In the genomic region with DNA sequence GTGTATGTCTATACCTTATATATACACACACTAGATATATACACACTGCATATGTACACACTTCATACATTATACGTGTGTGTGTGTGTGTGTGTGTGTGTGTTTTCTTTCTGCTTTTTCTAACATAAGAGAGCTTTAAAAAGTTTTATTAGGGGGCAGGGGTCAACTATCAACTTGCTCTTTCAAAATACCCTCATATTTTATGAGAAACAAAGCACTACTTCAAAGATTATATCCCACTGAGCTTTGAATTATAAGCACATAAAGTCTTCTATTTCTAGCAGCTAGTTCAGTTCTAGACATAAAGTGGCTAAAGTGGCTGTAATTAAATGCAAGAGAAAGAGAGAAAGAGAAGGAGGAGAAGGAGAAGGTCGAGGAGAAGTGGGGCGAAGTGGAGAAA, we compare ENCODE assay signal across 29 cellular contexts.
"Had no signal": no experiment of that assay in that cellular context is flagged by ENCODE, and none has a peak within 500 bp of the region (broad histone marks: within the 10 kb centered on the region; RNA-seq: fewer than 3 reads in every experiment).

No MANE protein-coding gene starts in this region.

- H3K4me3 ChIP-seq: stomach, suprapubic skin, testis, thoracic aorta, thyroid gland, tibial artery, tibial nerve, transverse colon, upper lobe of left lung, upper lobe of right lung, uterus, vagina had no signal

- H3K36me3 ChIP-seq: stomach, suprapubic skin, thoracic aorta, thyroid gland, tibial artery, tibial nerve, transverse colon, upper lobe of left lung, upper lobe of right lung, uterus, vagina had no signal

- H3K27me3 ChIP-seq: stomach, suprapubic skin, testis, thyroid gland, tibial artery, tibial nerve, transverse colon, upper lobe of left lung, upper lobe of right lung, uterus, vagina had no signal

- FAIRE-seq: urothelium cell line had no signal

- H3K27ac ChIP-seq: stomach, suprapubic skin, testis, thoracic aorta, thyroid gland, tibial artery, tibial nerve, transverse colon, upper lobe of left lung, upper lobe of right lung, uterus, vagina had no signal

- H3K4me3 Mint-ChIP-seq: stimulated activated effector memory CD8-positive, alpha-beta T cell treated with anti-CD3 and anti-CD28 coated beads, Interleukin-12 subunit alpha, Interleukin-12 subunit beta, amount 100 ng/mL, for 72 hours; stimulated activated memory B cell treated with anti-CD40 and anti-IgM and Interleukin-4, amounts not matched to agents 10 μg/mL and 1 μg/mL and 100 μg/mL, for 72 hours; stimulated activated naive B cell treated with anti-CD40 and anti-IgM and Interleukin-4, amounts not matched to agents 10 μg/mL and 1 μg/mL and 100 μg/mL, for 72 hours; stimulated activated naive CD8-positive, alpha-beta T cell treated with anti-CD3 and anti-CD28 coated beads, Interleukin-15, amount 100 ng/mL, for 72 hours; stimulated activated naive CD8-positive, alpha-beta T cell treated with anti-CD3 and anti-CD28 coated beads, Interleukin-15, Interleukin-2, amounts not matched to agents 100 ng/mL and 50 ng/mL, for 24 hours; type B pancreatic cell had no signal

- H3K27ac Mint-ChIP-seq: stimulated activated effector memory CD8-positive, alpha-beta T cell treated with anti-CD3 and anti-CD28 coated beads, Interleukin-12 subunit alpha, Interleukin-12 subunit beta, amount 100 ng/mL, for 72 hours; stimulated activated memory B cell treated with anti-CD40 and anti-IgM and Interleukin-4, amounts not matched to agents 10 μg/mL and 1 μg/mL and 100 μg/mL, for 72 hours; stimulated activated naive B cell treated with anti-CD40 and anti-IgM and Interleukin-4, amounts not matched to agents 10 μg/mL and 1 μg/mL and 100 μg/mL, for 72 hours; stimulated activated naive CD8-positive, alpha-beta T cell treated with anti-CD3 and anti-CD28 coated beads, Interleukin-15, amount 100 ng/mL, for 72 hours; stimulated activated naive CD8-positive, alpha-beta T cell treated with anti-CD3 and anti-CD28 coated beads, Interleukin-15, Interleukin-2, amounts not matched to agents 100 ng/mL and 50 ng/mL, for 24 hours; type B pancreatic cell had no signal

- H3K4me1 Mint-ChIP-seq: stimulated activated effector memory CD8-positive, alpha-beta T cell treated with anti-CD3 and anti-CD28 coated beads, Interleukin-12 subunit alpha, Interleukin-12 subunit beta, amount 100 ng/mL, for 72 hours; stimulated activated memory B cell treated with anti-CD40 and anti-IgM and Interleukin-4, amounts not matched to agents 10 μg/mL and 1 μg/mL and 100 μg/mL, for 72 hours; stimulated activated naive B cell treated with anti-CD40 and anti-IgM and Interleukin-4, amounts not matched to agents 10 μg/mL and 1 μg/mL and 100 μg/mL, for 72 hours; stimulated activated naive CD8-positive, alpha-beta T cell treated with anti-CD3 and anti-CD28 coated beads, Interleukin-15, amount 100 ng/mL, for 72 hours had no signal

- H3K36me3 Mint-ChIP-seq: stimulated activated effector memory CD8-positive, alpha-beta T cell treated with anti-CD3 and anti-CD28 coated beads, Interleukin-12 subunit alpha, Interleukin-12 subunit beta, amount 100 ng/mL, for 72 hours; stimulated activated memory B cell treated with anti-CD40 and anti-IgM and Interleukin-4, amounts not matched to agents 10 μg/mL and 1 μg/mL and 100 μg/mL, for 72 hours; stimulated activated naive B cell treated with anti-CD40 and anti-IgM and Interleukin-4, amounts not matched to agents 10 μg/mL and 1 μg/mL and 100 μg/mL, for 72 hours; type B pancreatic cell had no signal

- DNase-seq: stimulated activated CD4-positive, alpha-beta T cell treated with anti-CD3 and anti-CD28 coated beads, Interleukin-2, amount 100 ng/mL, for 48 hours; stimulated activated CD4-positive, alpha-beta T cell treated with anti-CD3 and anti-CD28 coated beads, Interleukin-4, amount 100 ng/mL, for 1 hour; stimulated activated CD4-positive, alpha-beta T cell treated with anti-CD3 and anti-CD28 coated beads, Interleukin-4, amount 100 ng/mL, for 24 hours; stimulated activated CD4-positive, alpha-beta T cell treated with anti-CD3 and anti-CD28 coated beads, Interleukin-4, amount 100 ng/mL, for 4 hours; stimulated activated CD8-positive, alpha-beta memory T cell treated with anti-CD3 and anti-CD28 coated beads, Interleukin-4, amount 100 ng/mL, for 48 hours; stimulated activated naive B cell treated with anti-CD40 and anti-IgM and Interleukin-4, amounts not matched to agents 10 μg/mL and 1 μg/mL and 100 μg/mL, for 72 hours; stimulated activated naive CD4-positive, alpha-beta T cell; stimulated activated naive CD4-positive, alpha-beta T cell treated with Interleukin-2 at 50 U/mL for 16 hours; stimulated activated naive CD8-positive, alpha-beta T cell treated with anti-CD3 and anti-CD28 coated beads, Interleukin-15, amount 100 ng/mL, for 72 hours; stimulated activated naive CD8-positive, alpha-beta T cell treated with anti-CD3 and anti-CD28 coated beads, Interleukin-15, Interleukin-2, amounts not matched to agents 100 U/mL and 50 U/mL, for 24 hours; stomach; substantia nigra; testis; thyroid gland; tibial artery; transverse colon; trophoblast cell; upper lobe of left lung; upper lobe of right lung; uterus had no signal

- H3K9me3 ChIP-seq: stomach, suprapubic skin, testis, thoracic aorta, thyroid gland, tibial artery, tibial nerve, transverse colon, upper lobe of left lung, upper lobe of right lung, uterus, vagina had no signal

- H3K27me3 Mint-ChIP-seq: stimulated activated memory B cell treated with anti-CD40 and anti-IgM and Interleukin-4, amounts not matched to agents 10 μg/mL and 1 μg/mL and 100 μg/mL, for 72 hours; stimulated activated naive B cell treated with anti-CD40 and anti-IgM and Interleukin-4, amounts not matched to agents 10 μg/mL and 1 μg/mL and 100 μg/mL, for 72 hours; stimulated activated naive CD8-positive, alpha-beta T cell treated with anti-CD3 and anti-CD28 coated beads, Interleukin-15, amount 100 ng/mL, for 72 hours; stimulated activated naive CD8-positive, alpha-beta T cell treated with anti-CD3 and anti-CD28 coated beads, Interleukin-15, Interleukin-2, amounts not matched to agents 100 ng/mL and 50 ng/mL, for 24 hours; type B pancreatic cell had no signal

- H3K4me1 ChIP-seq: stomach, suprapubic skin, testis, thyroid gland, tibial artery, tibial nerve, transverse colon, upper lobe of left lung, upper lobe of right lung, uterus, vagina had no signal

- H3K9me3 Mint-ChIP-seq: stimulated activated naive CD8-positive, alpha-beta T cell treated with anti-CD3 and anti-CD28 coated beads, Interleukin-15, Interleukin-2, amounts not matched to agents 100 ng/mL and 50 ng/mL, for 24 hours; type B pancreatic cell had no signal
